Comparison of ENCODE assay signal across 1 cellular context in the genomic region with DNA sequence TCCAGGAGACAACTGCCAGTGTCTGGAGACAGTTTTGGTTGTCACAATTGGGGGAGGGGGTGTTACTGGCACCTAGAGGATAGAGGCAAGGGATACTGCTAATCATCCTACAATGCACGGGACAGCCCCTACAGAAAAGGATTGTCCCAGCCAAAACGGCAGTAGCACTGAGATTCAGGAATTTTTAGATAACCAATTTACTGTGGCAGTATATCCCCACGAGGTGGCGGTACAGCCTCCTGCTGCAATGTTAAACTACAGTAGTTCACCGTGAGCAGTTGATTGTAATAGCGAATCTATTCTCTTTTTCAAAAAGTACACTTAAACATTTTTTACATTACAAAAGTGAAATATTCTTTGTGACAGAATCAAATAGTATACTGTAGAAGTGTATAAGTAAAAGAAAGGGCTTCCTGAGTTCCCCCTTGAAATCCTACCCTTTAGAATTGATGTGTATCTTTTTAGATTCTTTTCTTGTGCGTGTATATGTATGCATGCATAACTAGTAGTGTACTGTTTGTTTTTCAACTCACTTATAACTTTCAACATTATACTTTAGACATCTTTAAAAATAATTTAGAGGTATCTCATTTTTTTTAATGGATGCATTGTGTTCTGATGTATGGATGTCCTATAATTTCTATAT.
A peak's percentile ranks its signal among the peaks of the same experiment; 100 is the strongest.
TF ChIP-seq lines count a peak whose summit lies in the region.

No MANE protein-coding gene starts in this region.

TF ChIP-seq in IMR-90, 13 proteins besides CTCF, POLR2A, EP300 and RAD21:
- TF ChIP-seq SMC3 (IDR thresholded peaks at IDR 0.05; ENCODE audit: low read depth, low read length) = peak; percentile 33; the same call in 1 of the 2 replicates
